Comparison of ENCODE assay signal across 8 cellular contexts in genomic region chr17:17305282-17305801, GRCh38. TPM values are rescaled to one million over a fixed set of nuclear protein-coding genes. Genes with fewer than 3 reads are reported as not detected.
DNase-seq lines count a peak whose midpoint lies in the region; ATAC-seq and TF ChIP-seq lines count a peak whose summit lies in the region.

No MANE protein-coding gene starts in this region.

- intact Hi-C loops in CD4-positive, alpha-beta T cell (cut with DNase I, micrococcal nuclease), result loop anchor here (2.0 kb wide), 2 partner anchors 23 to 25 kb away; partner anchors contain the start of gene COPS3 (in 1 of the 2)

- POLR2A ChIA-PET in CD4-positive, alpha-beta T cell (lab: Charles Lee), result interaction anchor here (1.0 to 1.5 kb wide), 5 partner anchors 21 to 953 kb away, joined by 3 to 11 read pairs (median 5); partner anchors contain the start of genes COPS3 and FLCN

- no peaks in the 10 kb centered on the region for H3K27me3 Mint-ChIP-seq in CD4-positive, alpha-beta T cell
- H3K27me3 Mint-ChIP-seq in osteocyte (ENCODE audit: unreplicated experiment), result no peaks in the 10 kb centered on the region

- no peak overlapping the region for H3K27ac ChIP-seq in CD4-positive, alpha-beta T cell (ENCODE audit: low read depth, low read length)

- H3K27ac Mint-ChIP-seq in CD4-positive, alpha-beta T cell, result peak overlapping the region; percentile 86
- peak overlapping the region; percentile 47 for H3K27ac Mint-ChIP-seq in osteocyte (ENCODE audit: unreplicated experiment)

- no peaks in the 10 kb centered on the region for H3K36me3 Mint-ChIP-seq in CD4-positive, alpha-beta T cell (ENCODE audit: low read depth)
- H3K36me3 Mint-ChIP-seq in osteocyte (ENCODE audit: unreplicated experiment), result no peaks in the 10 kb centered on the region

- H3K9me3 Mint-ChIP-seq in CD4-positive, alpha-beta T cell, result no peaks in the 10 kb centered on the region
- no peaks in the 10 kb centered on the region for H3K9me3 Mint-ChIP-seq in osteocyte (ENCODE audit: unreplicated experiment)

- DNase-seq in CD4-positive, alpha-beta T cell, result peak in 9 of 10 experiments; percentile 24 to 54 (median 34)
- DNase-seq in SHP77 (lab: John Stamatoyannopoulos, UW), result peak; percentile 99
- DNase-seq in activated gamma-delta T cell treated with anti-CD3 and anti-CD28 coated beads, Interleukin-2, amount 50 U/mL, for 16 hours (ENCODE audit: low read depth), result peak; percentile 31
- no peak for DNase-seq in osteocyte (ENCODE audit: extremely low spot score, unreplicated experiment)
- no peak for DNase-seq in NCI-H2107 (lab: John Stamatoyannopoulos, UW)
- DNase-seq in A172 (ENCODE audit: low spot score), result no peak

- H3K27me3 ChIP-seq in CD4-positive, alpha-beta T cell (ENCODE audit: control insufficient read depth, insufficient read depth, low read length), result no peaks in the 10 kb centered on the region

- no peaks in the 10 kb centered on the region for H3K9me3 ChIP-seq in CD4-positive, alpha-beta T cell (ENCODE audit: control insufficient read depth, low read length)

- peak; percentile 75 for TF ChIP-seq POLR2A in GM19099 (IDR thresholded peaks at IDR 0.05; ENCODE audit: extremely low read depth, insufficient read length, low read depth)

- H3K4me3 Mint-ChIP-seq in CD4-positive, alpha-beta T cell, result peak overlapping the region; percentile 89
- no peak overlapping the region for H3K4me3 Mint-ChIP-seq in osteocyte (ENCODE audit: unreplicated experiment)

- no peak for TF ChIP-seq CTCF in CD4-positive, alpha-beta T cell (IDR thresholded peaks at IDR 0.05)
- TF ChIP-seq CTCF in osteocyte (IDR thresholded peaks at IDR 0.05), result no peak

- ATAC-seq in CD4-positive, alpha-beta T cell (ENCODE audit: poor library complexity), result peak; percentile 71
- peak; percentile 47 for ATAC-seq in HG03196 (IDR thresholded peaks at IDR 0.05; ENCODE audit: unreplicated experiment)

- H3K4me1 Mint-ChIP-seq in CD4-positive, alpha-beta T cell (ENCODE audit: low read depth), result peaks cover 31% of the 10 kb centered on the region
- peaks cover 13% of the 10 kb centered on the region for H3K4me1 Mint-ChIP-seq in osteocyte (ENCODE audit: unreplicated experiment)

- CTCF ChIA-PET in CD4-positive, alpha-beta T cell (lab: Charles Lee), result interaction anchor here (1.2 kb wide), 2 partner anchors 163 to 314 kb away, joined by 3 to 4 read pairs; no protein-coding TSS in a partner anchor

RNA-seq across cellular contexts. Expression of gene NT5M, which starts 2.2 kb away (rescaled TPM):
- 1 to 10 TPM; 1.8 to 2.9 TPM for total RNA-seq in CD4-positive, alpha-beta T cell
- total RNA-seq in osteocyte, result 3.5 and 3.7 TPM in 2 replicates
- 12.3 and 12.7 TPM in 2 replicates for total RNA-seq in A172 (2014; rRNA removed; shearing (Covaris generic))

RNA-seq across cellular contexts. Expression of gene COPS3, which starts 24.3 kb away (rescaled TPM):
- 10 to 100 TPM; 73.1 to 75.0 TPM for total RNA-seq in CD4-positive, alpha-beta T cell
- total RNA-seq in osteocyte, result 54.9 and 55.9 TPM in 2 replicates
- total RNA-seq in A172 (2014; rRNA removed; shearing (Covaris generic)), result 292 and 308 TPM in 2 replicates

Comparison
In these comparisons a context has a peak if more than half of its experiments do, and no peak if none do; other contexts are left out.
1. DNase-seq: peak in CD4-positive, alpha-beta T cell (9 of 10), SHP77 (2 of 2) and activated gamma-delta T cell treated with anti-CD3 and anti-CD28 coated beads, Interleukin-2, amount 50 U/mL, for 16 hours (single experiment); none in osteocyte (single experiment), NCI-H2107 (single experiment) and A172 (single experiment).